ENCODE assay signal across 10 cellular contexts in the genomic region with DNA sequence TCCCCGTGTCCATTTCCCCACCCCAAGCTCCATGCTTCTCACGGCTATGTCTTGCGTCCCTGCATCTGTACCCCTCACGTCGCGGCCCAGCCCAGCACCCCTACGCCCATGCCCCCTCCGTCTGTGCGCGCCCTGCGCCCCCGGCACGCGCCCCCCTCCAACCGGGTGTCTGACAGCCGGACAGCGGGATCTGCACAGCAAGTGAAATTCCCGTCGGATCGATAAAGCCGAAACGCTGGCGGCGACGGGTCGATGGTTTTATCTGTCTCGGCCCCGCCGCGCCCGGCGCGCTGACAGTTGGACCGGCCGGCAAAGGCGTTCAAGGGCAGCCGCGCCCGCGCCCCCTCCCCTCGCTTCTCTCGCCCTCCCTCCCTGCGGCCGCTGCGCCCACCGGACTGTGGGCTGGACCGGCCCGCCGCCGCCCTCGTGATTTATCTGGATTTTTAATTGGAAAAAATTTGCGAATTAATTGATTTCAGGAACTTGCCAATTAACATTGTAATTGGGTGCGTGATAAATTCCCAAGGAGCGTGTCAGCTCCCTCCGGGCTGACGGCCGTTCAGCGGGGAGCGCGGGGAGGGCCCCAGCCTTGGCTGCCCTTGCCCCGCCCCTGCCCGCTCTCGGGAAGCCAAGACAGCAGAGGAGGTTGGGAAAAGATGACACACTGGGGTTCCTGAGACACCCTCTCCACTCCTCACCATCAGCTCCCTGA. TPM values are rescaled to one million over a fixed set of nuclear protein-coding genes. Genes with fewer than 3 reads are reported as not detected.
A peak's percentile ranks its signal among the peaks of the same experiment; 100 is the strongest.
DNase-seq lines count a peak whose midpoint lies in the region; FAIRE-seq lines count a peak whose summit lies in the region.
"Had no signal": no experiment of that assay in that cellular context is flagged by ENCODE, and none has a peak within 500 bp of the region (broad histone marks: within the 10 kb centered on the region; RNA-seq: fewer than 3 reads in every experiment).

No MANE protein-coding gene starts in this region.

- H3K9me3 ChIP-seq in NT2/D1 (ENCODE audit: insufficient read depth, low read length): no peaks in the 10 kb centered on the region

- H3K36me3 ChIP-seq in NT2/D1 (ENCODE audit: insufficient read depth, insufficient read length, low read length): no peaks in the 10 kb centered on the region

- peak; percentile 28 for DNase-seq in A172 (ENCODE audit: low spot score)
- no peak for DNase-seq in NT2/D1 (ENCODE audit: low read depth, low spot score)
- DNase-seq in fibroblast of gingiva (ENCODE audit: low read depth): peak; percentile 57
- DNase-seq in myocyte (ENCODE audit: low read depth): peak; percentile 59
- no peak for DNase-seq in Ammon's horn (ENCODE audit: low spot score)
- no peak for DNase-seq in foreskin melanocyte
- no peak for DNase-seq in RCC 7860 (ENCODE audit: low spot score)
- DNase-seq in COLO668 (lab: John Stamatoyannopoulos, UW; ENCODE audit: unreplicated experiment): no peak
- DNase-seq: CD4-positive, CD25-positive, alpha-beta regulatory T cell; effector CD8-positive, alpha-beta T cell had no signal

- H3K27me3 ChIP-seq in NT2/D1 (ENCODE audit: insufficient read depth, insufficient read length): peaks cover 49% of the 10 kb centered on the region

- H3K4me1 ChIP-seq in NT2/D1 (ENCODE audit: insufficient read depth, insufficient read length): peaks cover 10% of the 10 kb centered on the region

- H3K4me3 ChIP-seq in NT2/D1 (ENCODE audit: insufficient read length, low read depth): peak overlapping the region; percentile 40

- no peak for FAIRE-seq in RCC 7860 (lab: Jason Lieb, UNC)

- H3K9ac ChIP-seq in NT2/D1 (ENCODE audit: insufficient read length, low read depth): peak overlapping the region; percentile 61

RNA-seq across cellular contexts. Expression of gene TMEM53, which starts 57.1 kb away (rescaled TPM):
- total RNA-seq in A172 (2014; rRNA removed; shearing (Covaris generic)): 3.7 and 4.6 TPM in 2 replicates
- 20.8 and 25.5 TPM in 2 replicates for total RNA-seq in myocyte
- polyA plus RNA-seq in myocyte (2012): 13.6 TPM

RNA-seq across cellular contexts. Expression of gene ARMH1, which starts 57.4 kb away (rescaled TPM):
- not detected in 2 replicates for total RNA-seq in A172 (2014; rRNA removed; shearing (Covaris generic))
- total RNA-seq in myocyte: 7.0 and 13.9 TPM in 2 replicates
- 0.78 TPM for polyA plus RNA-seq in myocyte (2012)

Comparison
In these comparisons a context has a peak if more than half of its experiments do, and no peak if none do; other contexts are left out.
1. DNase-seq: peak in A172 (single experiment), fibroblast of gingiva (single experiment) and myocyte (single experiment); none in NT2/D1 (single experiment), Ammon's horn (single experiment), foreskin melanocyte (single experiment), RCC 7860 (single experiment) and COLO668 (single experiment).